ENCODE assay signal across 1 cellular context in the genomic region with DNA sequence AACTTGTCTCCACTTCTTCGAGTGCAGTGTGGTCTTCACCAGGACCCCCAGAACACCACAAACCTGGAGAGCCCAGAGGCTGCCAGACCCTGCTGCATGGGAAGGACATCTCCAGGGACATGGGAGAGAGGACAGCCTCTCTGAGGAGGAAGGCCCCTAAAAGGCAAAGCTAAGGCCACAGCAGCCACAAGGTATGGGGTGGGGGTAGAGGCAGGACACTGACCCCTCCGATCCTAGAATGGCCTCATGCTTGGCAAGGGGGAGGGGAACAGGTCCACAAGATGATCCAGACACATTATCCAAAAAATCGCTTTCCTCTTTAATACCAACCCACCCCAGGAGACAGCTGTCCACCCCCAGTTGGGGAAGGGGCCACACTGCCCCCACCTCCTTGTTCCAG.
TF ChIP-seq lines count a peak whose summit lies in the region.

No MANE protein-coding gene starts in this region.

TF ChIP-seq in GM12891, 5 proteins besides CTCF, POLR2A, EP300 and RAD21:
- no peak for TF ChIP-seq POLR2AphosphoS5 (IDR thresholded peaks at IDR 0.05; ENCODE audit: low read depth, low read length)
- no peak for TF ChIP-seq PAX5 (IDR thresholded peaks at IDR 0.05; ENCODE audit: insufficient read depth, low read length, severe bottlenecking)
- no peak for TF ChIP-seq SPI1 (IDR thresholded peaks at IDR 0.05; ENCODE audit: low read depth, low read length)
- no peak for TF ChIP-seq TAF1 (IDR thresholded peaks at IDR 0.05; ENCODE audit: low read depth, low read length)
- no peak for TF ChIP-seq POU2F2 (IDR thresholded peaks at IDR 0.05; ENCODE audit: low read depth, low read length)
